9 cellular contexts compared by ENCODE assay signal in the genomic region with DNA sequence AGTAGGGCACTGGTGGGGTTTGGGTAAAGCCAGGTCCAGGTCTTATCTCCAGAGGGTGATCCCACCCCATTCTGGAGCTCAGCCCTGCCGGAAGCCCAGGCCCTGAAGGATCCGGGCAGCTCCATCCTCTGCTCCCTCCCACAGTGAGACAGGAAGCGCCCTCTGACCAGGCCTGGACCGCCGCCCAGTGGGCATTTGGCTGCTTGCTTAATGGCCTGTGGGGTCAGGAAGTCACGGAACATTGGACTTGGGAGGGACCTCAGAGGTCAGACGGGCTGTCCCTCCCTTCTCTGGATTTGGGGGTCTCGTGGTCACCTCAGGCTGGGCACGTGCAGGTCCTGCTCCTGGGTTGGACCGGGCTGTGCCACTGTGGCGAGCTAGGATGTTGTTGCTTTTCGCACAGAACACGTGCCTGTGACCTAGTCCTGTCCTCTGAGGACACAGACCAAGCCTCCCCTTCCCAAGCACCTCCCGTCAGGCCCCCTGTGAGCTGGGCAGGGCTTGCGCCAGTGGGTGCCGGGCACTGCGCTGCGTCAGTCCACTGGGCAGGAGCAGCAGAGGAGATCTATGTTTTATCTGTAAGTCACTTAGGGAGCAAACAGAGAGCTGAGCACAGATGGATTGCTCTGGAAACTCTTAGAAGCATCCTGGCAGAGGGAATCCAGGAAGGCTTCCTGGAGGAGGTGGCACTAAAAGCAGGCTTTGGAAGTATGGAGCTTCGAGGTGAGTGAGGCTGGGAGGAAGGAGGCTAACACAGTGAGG. TPM values are rescaled to one million over a fixed set of nuclear protein-coding genes. Genes with fewer than 3 reads are reported as not detected.
DNase-seq lines count a peak whose midpoint lies in the region; ATAC-seq and TF ChIP-seq lines count a peak whose summit lies in the region.
"Had no signal": no experiment of that assay in that cellular context is flagged by ENCODE, and none has a peak within 500 bp of the region (broad histone marks: within the 10 kb centered on the region; RNA-seq: fewer than 3 reads in every experiment).

No MANE protein-coding gene starts in this region.

- in situ Hi-C loops in SK-MEL-5 (cut with HindIII; ENCODE audit: low pct_unique_long_range_greater_than_20kb, low sequenced_read_pairs) = no loop called here

- peaks cover 83% of the 10 kb centered on the region for H3K4me1 Mint-ChIP-seq in CD14-positive monocyte

- peaks cover 96% of the 10 kb centered on the region for H3K79me2 ChIP-seq in osteoblast (ENCODE audit: insufficient read depth, low read length)

- peaks cover 19% of the 10 kb centered on the region for H3K4me1 ChIP-seq in osteoblast (ENCODE audit: insufficient read depth, low read length)
- H3K4me1 ChIP-seq in effector memory CD4-positive, alpha-beta T cell (ENCODE audit: control insufficient read depth, insufficient read depth, low read length, poor library complexity, severe bottlenecking) = no peaks in the 10 kb centered on the region

- peak overlapping the region; percentile 46 for H3K4me2 ChIP-seq in osteoblast (ENCODE audit: insufficient read depth, low read length)

- H3K36me3 ChIP-seq in osteoblast (ENCODE audit: insufficient read depth, low read length) = no peaks in the 10 kb centered on the region
- no peaks in the 10 kb centered on the region for H3K36me3 ChIP-seq in effector memory CD4-positive, alpha-beta T cell (ENCODE audit: control insufficient read depth, insufficient read depth, low read length)

- H3K27me3 ChIP-seq in osteoblast (ENCODE audit: insufficient read depth, low read length) = no peaks in the 10 kb centered on the region
- no peaks in the 10 kb centered on the region for H3K27me3 ChIP-seq in effector memory CD4-positive, alpha-beta T cell (replicated peaks; ENCODE audit: control insufficient read depth, insufficient read depth, low read length, poor library complexity, severe bottlenecking)

- H3K27me3 Mint-ChIP-seq in CD14-positive monocyte (ENCODE audit: low read depth in 3 of 3) = peaks cover 1 to 3% (median 1%) of the 10 kb centered on the region in 3 donors

- peak overlapping the region; percentile 63 for H2AFZ ChIP-seq in osteoblast (ENCODE audit: low read length)

- peaks cover 78% of the 10 kb centered on the region for H4K20me1 ChIP-seq in osteoblast (ENCODE audit: insufficient read depth, low read length)

- H3K27ac ChIP-seq in osteoblast (ENCODE audit: low read depth, low read length) = peak overlapping the region; percentile 43
- no peak overlapping the region for H3K27ac ChIP-seq in effector memory CD4-positive, alpha-beta T cell (ENCODE audit: insufficient read depth, low read length, poor library complexity, severe bottlenecking)

- H3K9me3 Mint-ChIP-seq in CD14-positive monocyte = peaks cover 0 to 9% (median 0%) of the 10 kb centered on the region in 7 donors
- H3K9me3 Mint-ChIP-seq: T-helper 1 cell treated with Interleukin-12 subunit alpha and Interleukin-12 subunit beta and Interleukin-4 antibody, amounts not matched to agents 30 μg/mL and 1 μg/mL, for 36 hours had no signal

- H3K9me3 ChIP-seq in osteoblast (ENCODE audit: low read depth, low read length) = no peaks in the 10 kb centered on the region
- no peaks in the 10 kb centered on the region for H3K9me3 ChIP-seq in effector memory CD4-positive, alpha-beta T cell (ENCODE audit: control insufficient read depth, low read length)

- ATAC-seq in GM18873 (IDR thresholded peaks at IDR 0.05; ENCODE audit: low FRiP score, unreplicated experiment) = no peak

- H3K4me3 Mint-ChIP-seq in CD14-positive monocyte = peak overlapping the region in 1 of 2 donors; percentile 27
- H3K4me3 Mint-ChIP-seq: T-helper 1 cell treated with Interleukin-12 subunit alpha and Interleukin-12 subunit beta and Interleukin-4 antibody, amounts not matched to agents 30 μg/mL and 1 μg/mL, for 36 hours had no signal

- H3K4me3 ChIP-seq in fibroblast of villous mesenchyme (ENCODE audit: low read depth, low read length) (no peak overlapping the region), osteoblast (ENCODE audit: insufficient read depth, low read length) (peak overlapping the region; percentile 33)
- H3K4me3 ChIP-seq in effector memory CD4-positive, alpha-beta T cell (ENCODE audit: insufficient read depth, low read depth, low read length, poor library complexity, severe bottlenecking) = no peak overlapping the region

- peak overlapping the region in 6 of 7 donors; percentile 40 to 80 (median 68) for H3K27ac Mint-ChIP-seq in CD14-positive monocyte
- H3K27ac Mint-ChIP-seq: T-helper 1 cell treated with Interleukin-12 subunit alpha and Interleukin-12 subunit beta and Interleukin-4 antibody, amounts not matched to agents 30 μg/mL and 1 μg/mL, for 36 hours had no signal

- DNase-seq in CD14-positive monocyte (ENCODE audit: low spot score) (peak; percentile 71), SK-MEL-5 (ENCODE audit: low read depth, low spot score) (peak; percentile 60), fibroblast of villous mesenchyme (ENCODE audit: low read depth) (peak; percentile 83), osteoblast (ENCODE audit: insufficient read length, low spot score, missing footprints) (peak; percentile 98), DMS153 (lab: John Stamatoyannopoulos, UW) (no peak)
- DNase-seq in effector memory CD4-positive, alpha-beta T cell = no peak
- no peak for DNase-seq in stimulated activated CD4-positive, alpha-beta T cell treated with anti-CD3 and anti-CD28 coated beads, Interleukin-2, amount 100 ng/mL, for 24 hours

- intact Hi-C loops in CD14-positive monocyte (cut with micrococcal nuclease) = loop anchor here in 1 of 2 donors (5.0 kb wide), 1 partner anchor 141 kb away; no protein-coding TSS in a partner anchor

- peaks cover 23 to 34% of the 10 kb centered on the region in 2 donors for H3K36me3 Mint-ChIP-seq in CD14-positive monocyte

- TF ChIP-seq CTCF in CD14-positive monocyte (IDR thresholded peaks at IDR 0.05) = peak; percentile 60
- TF ChIP-seq CTCF in fibroblast of villous mesenchyme (IDR thresholded peaks at IDR 0.05; ENCODE audit: insufficient read depth, low read depth, low read length) = peak; percentile 53
- TF ChIP-seq CTCF in osteoblast (IDR thresholded peaks at IDR 0.05; ENCODE audit: extremely low read depth, low read depth, low read length) = peak; percentile 31

RNA-seq across cellular contexts. Expression of gene GSE1, which starts 49.4 kb away (rescaled TPM):
- under 1 TPM; 0.67 to 0.86 TPM for polyA plus RNA-seq in CD14-positive monocyte
- total RNA-seq in SK-MEL-5 (2014; rRNA removed; shearing (Covaris generic)) = 4.5 and 5.8 TPM in 2 replicates
- polyA plus RNA-seq in SK-MEL-5 (2015; cell fraction: cytosol; rRNA removed) = 12.9 and 16.9 TPM in 2 replicates
- 19.2 and 19.9 TPM in 2 replicates for polyA plus RNA-seq in SK-MEL-5 (2015; cell fraction: nucleus; rRNA removed)
- total RNA-seq in fibroblast of villous mesenchyme (48.4 and 53.1 TPM in 2 replicates), osteoblast (49.6 and 55.7 TPM in 2 replicates)

Comparison
In these comparisons a context has a peak if more than half of its experiments do, and no peak if none do; other contexts are left out.
1. DNase-seq: peak in CD14-positive monocyte (single experiment), SK-MEL-5 (single experiment), fibroblast of villous mesenchyme (single experiment) and osteoblast (single experiment); none in effector memory CD4-positive, alpha-beta T cell (0 of 3), DMS153 (single experiment) and stimulated activated CD4-positive, alpha-beta T cell treated with anti-CD3 and anti-CD28 coated beads, Interleukin-2, amount 100 ng/mL, for 24 hours (0 of 2).
2. Peak in every context shown above with its lines, with median percentiles within 50 percentile points of each other: CTCF ChIP-seq.